In genomic region chr12:106837782-106838181, GRCh38 we compare ENCODE assay signal across 28 cellular contexts.
"Had no signal": no experiment of that assay in that cellular context is flagged by ENCODE, and none has a peak within 500 bp of the region (broad histone marks: within the 10 kb centered on the region; RNA-seq: fewer than 3 reads in every experiment).

No MANE protein-coding gene starts in this region.

- H3K9me3 ChIP-seq: body of pancreas, esophagus muscularis mucosa, gastrocnemius medialis had no signal

- H3K4me3 ChIP-seq: adrenal gland, body of pancreas, coronary artery, dorsolateral prefrontal cortex, esophagus muscularis mucosa, gastrocnemius medialis had no signal

- H3K27me3 ChIP-seq: adrenal gland, body of pancreas, dorsolateral prefrontal cortex, esophagus muscularis mucosa, foreskin keratinocyte, gastrocnemius medialis had no signal

- H3K27ac ChIP-seq: adrenal gland, coronary artery, dorsolateral prefrontal cortex, esophagus muscularis mucosa, foreskin keratinocyte, gastrocnemius medialis had no signal

- DNase-seq: activated CD4-positive, alpha-beta memory T cell treated with anti-CD3 and anti-CD28 coated beads for 36 hours; activated CD4-positive, alpha-beta T cell treated with anti-CD3 and anti-CD28 coated beads for 36 hours; activated CD4-positive, alpha-beta T cell treated with anti-CD3 and anti-CD28 coated beads, Interleukin-2, amount 10 ng/mL, durations not matched to agents 24 days and 14 days; activated CD4-positive, CD25-positive, alpha-beta regulatory T cell; activated CD4-positive, CD25-positive, alpha-beta regulatory T cell treated with anti-CD3 and anti-CD28 coated beads, Interleukin-2, amount 50 U/mL, for 72 hours; activated CD8-positive, alpha-beta memory T cell treated with anti-CD3 and anti-CD28 coated beads, Interleukin-2, amount 10 ng/mL, durations not matched to agents 7 days and 5 days; activated CD8-positive, alpha-beta memory T cell treated with anti-CD3 and anti-CD28 coated beads, Interleukin-2, amount 50 U/mL, for 4 hours; activated CD8-positive, alpha-beta T cell treated with anti-CD3 and anti-CD28 coated beads, Interleukin-2, amount 10 ng/mL, durations not matched to agents 7 days and 5 days; activated effector memory CD4-positive, alpha-beta T cell treated with anti-CD3 and anti-CD28 coated beads, Interleukin-2, amount 50 U/mL, for 16 hours; activated naive CD4-positive, alpha-beta T cell treated with anti-CD3 and anti-CD28 coated beads for 36 hours; activated naive CD8-positive, alpha-beta T cell treated with anti-CD3 and anti-CD28 coated beads for 36 hours; activated naive CD8-positive, alpha-beta T cell treated with anti-CD3 and anti-CD28 coated beads, Interleukin-2, amount 50 U/mL, for 24 hours; activated T-cell treated with anti-CD3 and anti-CD28 coated beads, Interleukin-2, amount 50 U/mL, for 1 hour; activated T-cell treated with anti-CD3 and anti-CD28 coated beads, Interleukin-2, amount 50 U/mL, for 48 hours; adrenal gland; amygdala; body of pancreas; dorsolateral prefrontal cortex; effector memory CD4-positive, alpha-beta T cell; erythroblast; foreskin keratinocyte; gastrocnemius medialis; glutamatergic neuron; SW 1271; T-cell; T1000 had no signal

- H3K4me1 ChIP-seq: foreskin keratinocyte had no signal

- ATAC-seq: activated CD4-positive, alpha-beta T cell treated with anti-CD3 and anti-CD28 coated beads for 36 hours; activated CD8-positive, alpha-beta memory T cell treated with anti-CD3 and anti-CD28 coated beads, Interleukin-2, amount 10 ng/mL, durations not matched to agents 7 days and 5 days; activated CD8-positive, alpha-beta T cell treated with anti-CD3 and anti-CD28 coated beads, Interleukin-2, amount 10 ng/mL, durations not matched to agents 7 days and 5 days; activated naive CD8-positive, alpha-beta T cell treated with anti-CD3 and anti-CD28 coated beads, Interleukin-2, amount 50 U/mL, for 24 hours; body of pancreas; foreskin keratinocyte; gastrocnemius medialis; T-cell had no signal

- H3K36me3 ChIP-seq: gastrocnemius medialis had no signal
